In genomic region chr1:66925558-66925910, GRCh38 we compare ENCODE assay signal across 1 cellular context.
A peak's percentile ranks its signal among the peaks of the same experiment; 100 is the strongest.
TF ChIP-seq lines count a peak whose summit lies in the region.

No MANE protein-coding gene starts in this region.

TF ChIP-seq in K562, 482 proteins besides CTCF, POLR2A, EP300 and RAD21 (continued from another document and continues in another):
- TF ChIP-seq ESRRB (CRISPR knock-in tag; IDR thresholded peaks at IDR 0.05; ENCODE audit: borderline replicate concordance): no peak
- TF ChIP-seq, protein P1, sequence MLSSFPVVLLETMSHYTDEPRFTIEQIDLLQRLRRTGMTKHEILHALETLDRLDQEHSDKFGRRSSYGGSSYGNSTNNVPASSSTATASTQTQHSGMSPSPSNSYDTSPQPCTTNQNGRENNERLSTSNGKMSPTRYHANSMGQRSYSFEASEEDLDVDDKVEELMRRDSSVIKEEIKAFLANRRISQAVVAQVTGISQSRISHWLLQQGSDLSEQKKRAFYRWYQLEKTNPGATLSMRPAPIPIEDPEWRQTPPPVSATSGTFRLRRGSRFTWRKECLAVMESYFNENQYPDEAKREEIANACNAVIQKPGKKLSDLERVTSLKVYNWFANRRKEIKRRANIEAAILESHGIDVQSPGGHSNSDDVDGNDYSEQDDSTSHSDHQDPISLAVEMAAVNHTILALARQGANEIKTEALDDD (IDR thresholded peaks at IDR 0.05): no peak; the same call in 1 of the 2 replicates
- no peak for TF ChIP-seq POLR2H (tag; IDR thresholded peaks at IDR 0.05; ENCODE audit: low read depth)
- TF ChIP-seq JUND (IDR thresholded peaks at IDR 0.05; ENCODE audit: borderline replicate concordance, low read depth, low read length): no peak
- TF ChIP-seq JUND (tag; IDR thresholded peaks at IDR 0.05; ENCODE audit: borderline replicate concordance, low read depth, low read length): no peak
- TF ChIP-seq ZNF644 (tag; IDR thresholded peaks at IDR 0.05; ENCODE audit: low read depth): no peak
- TF ChIP-seq NCOA6 (IDR thresholded peaks at IDR 0.05): no peak
- TF ChIP-seq FOXA1 (IDR thresholded peaks at IDR 0.05; ENCODE audit: borderline replicate concordance): no peak
- no peak for TF ChIP-seq MYC (IDR thresholded peaks at IDR 0.05; ENCODE audit: low read depth, low read length)
- no peak for TF ChIP-seq MYC (CRISPR knock-in tag; IDR thresholded peaks at IDR 0.05; ENCODE audit: borderline replicate concordance, low read depth)
- TF ChIP-seq DNMT1 (IDR thresholded peaks at IDR 0.05): no peak
- TF ChIP-seq E2F8 (IDR thresholded peaks at IDR 0.05; ENCODE audit: low read depth, partially characterized antibody): peak; percentile 5
- TF ChIP-seq, protein P2, sequence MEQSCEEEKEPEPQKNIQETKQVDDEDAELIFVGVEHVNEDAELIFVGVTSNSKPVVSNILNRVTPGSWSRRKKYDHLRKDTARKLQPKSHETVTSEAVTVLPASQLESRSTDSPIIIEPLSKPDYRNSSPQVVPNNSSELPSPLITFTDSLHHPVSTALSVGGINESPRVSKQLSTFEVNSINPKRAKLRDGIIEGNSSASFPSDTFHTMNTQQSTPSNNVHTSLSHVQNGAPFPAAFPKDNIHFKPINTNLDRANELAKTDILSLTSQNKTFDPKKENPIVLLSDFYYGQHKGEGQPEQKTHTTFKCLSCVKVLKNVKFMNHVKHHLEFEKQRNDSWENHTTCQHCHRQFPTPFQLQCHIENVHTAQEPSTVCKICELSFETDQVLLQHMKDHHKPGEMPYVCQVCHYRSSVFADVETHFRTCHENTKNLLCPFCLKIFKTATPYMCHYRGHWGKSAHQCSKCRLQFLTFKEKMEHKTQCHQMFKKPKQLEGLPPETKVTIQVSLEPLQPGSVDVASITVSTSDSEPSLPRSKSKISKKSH (CRISPR knock-in tag; IDR thresholded peaks at IDR 0.05): no peak
- TF ChIP-seq, protein P3, sequence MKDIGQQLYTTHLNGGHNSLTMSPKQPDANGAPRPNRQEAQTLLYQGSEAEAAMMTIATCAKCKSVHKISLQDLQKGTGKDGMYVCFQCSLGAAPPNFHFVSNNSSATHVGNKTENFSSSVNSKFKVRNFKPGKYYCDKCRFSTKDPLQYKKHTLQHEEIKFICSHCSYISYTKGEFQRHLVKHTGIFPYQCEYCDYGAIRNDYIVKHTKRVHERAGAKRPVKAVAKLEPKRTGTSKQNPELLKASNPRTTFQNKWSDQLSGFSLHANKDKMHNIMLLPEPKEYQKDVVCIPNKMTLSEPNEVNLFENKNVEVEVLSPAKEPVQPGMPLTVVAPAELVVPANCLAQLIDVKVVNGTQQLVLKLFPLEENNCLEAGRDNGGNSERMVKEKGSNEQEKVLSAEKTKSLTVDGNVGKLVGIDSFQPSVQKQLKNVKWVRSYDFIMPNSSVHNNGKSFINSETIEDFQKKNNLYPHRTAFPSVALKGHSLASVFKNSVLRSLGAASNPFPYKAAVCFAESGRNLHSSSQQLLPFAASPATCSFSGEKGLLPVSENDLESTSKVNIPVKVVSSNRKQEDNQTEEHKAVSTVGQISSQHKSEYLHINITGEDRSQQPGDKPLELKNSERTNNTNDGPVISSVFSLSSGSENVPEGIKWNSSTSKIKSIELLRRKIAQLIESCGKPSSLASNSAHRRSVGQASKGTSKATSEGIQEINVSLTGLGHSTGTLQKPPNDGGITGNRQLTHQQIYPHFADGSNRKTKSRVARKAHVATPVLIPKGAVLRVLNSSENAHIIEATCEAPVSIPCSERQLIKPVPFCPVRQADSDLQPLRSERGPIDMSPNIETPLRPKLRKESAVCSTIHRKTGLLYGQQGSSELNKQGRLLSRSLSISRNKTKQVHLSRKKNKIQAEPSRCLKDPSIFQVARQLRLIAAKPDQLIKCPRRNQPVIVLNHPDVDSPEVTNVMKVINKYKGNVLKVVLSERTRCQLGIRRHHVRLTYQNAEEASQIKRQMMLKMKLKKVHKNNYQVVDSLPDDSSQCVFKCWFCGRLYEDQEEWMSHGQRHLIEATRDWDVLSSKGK (CRISPR knock-in tag; IDR thresholded peaks at IDR 0.05): no peak
- no peak for TF ChIP-seq DEAF1 (CRISPR knock-in tag; IDR thresholded peaks at IDR 0.05)
- TF ChIP-seq CREM (IDR thresholded peaks at IDR 0.05; ENCODE audit: low read depth): no peak
- no peak; the same call in 1 of the 2 replicates for TF ChIP-seq ARID4B (CRISPR knock-in tag; IDR thresholded peaks at IDR 0.05)
- no peak; a peak in 1 of 4 replicates for TF ChIP-seq FOXA3 (CRISPR knock-in tag; conservative IDR thresholded peaks at IDR 0.05 in 1 of 2, IDR thresholded peaks at IDR 0.05 in 1 of 2)
- TF ChIP-seq GATAD2B (IDR thresholded peaks at IDR 0.05; ENCODE audit: borderline replicate concordance): no peak
- TF ChIP-seq CEBPB (tag; IDR thresholded peaks at IDR 0.05): no peak
- no peak for TF ChIP-seq KDM2B (CRISPR knock-in tag; IDR thresholded peaks at IDR 0.05)
- TF ChIP-seq ELF2 (CRISPR knock-in tag; IDR thresholded peaks at IDR 0.05): no peak
- TF ChIP-seq GTF2F1 (IDR thresholded peaks at IDR 0.05; ENCODE audit: low read depth, low read length): no peak
- no peak for TF ChIP-seq ZNF436 (CRISPR knock-in tag; IDR thresholded peaks at IDR 0.05)
- no peak for TF ChIP-seq ZNF263 (CRISPR knock-in tag; IDR thresholded peaks at IDR 0.05; ENCODE audit: borderline replicate concordance)
- peak; percentile 42; the same call in 1 of the 2 replicates for TF ChIP-seq MIER1 (IDR thresholded peaks at IDR 0.05; ENCODE audit: low read depth)
- no peak for TF ChIP-seq TAF9B (IDR thresholded peaks at IDR 0.05; ENCODE audit: partially characterized antibody)
- TF ChIP-seq ATF3 (IDR thresholded peaks at IDR 0.05): no peak; the same call in 1 of the 2 replicates
- TF ChIP-seq ATF3 (CRISPR knock-in tag; conservative IDR thresholded peaks at IDR 0.05): no peak
- peak; percentile 96 for TF ChIP-seq ZFP36 (IDR thresholded peaks at IDR 0.05; ENCODE audit: low read depth, low read length, partially characterized antibody)
- no peak for TF ChIP-seq FOXM1 (IDR thresholded peaks at IDR 0.05; ENCODE audit: low read depth)
- no peak for TF ChIP-seq FOXM1 (CRISPR knock-in tag; IDR thresholded peaks at IDR 0.05; ENCODE audit: low read depth)
- no peak for TF ChIP-seq SREBF1 (IDR thresholded peaks at IDR 0.05; ENCODE audit: borderline replicate concordance, low read depth, low read length)
- no peak for TF ChIP-seq COPS2 (conservative IDR thresholded peaks at IDR 0.05)
- no peak for TF ChIP-seq RAD51 (IDR thresholded peaks at IDR 0.05; ENCODE audit: borderline replicate concordance, low read depth)
- no peak for TF ChIP-seq HMG20A (CRISPR knock-in tag; conservative IDR thresholded peaks at IDR 0.05)
- TF ChIP-seq KLF6 (CRISPR knock-in tag; IDR thresholded peaks at IDR 0.05; ENCODE audit: borderline replicate concordance): no peak
- TF ChIP-seq, protein P4, sequence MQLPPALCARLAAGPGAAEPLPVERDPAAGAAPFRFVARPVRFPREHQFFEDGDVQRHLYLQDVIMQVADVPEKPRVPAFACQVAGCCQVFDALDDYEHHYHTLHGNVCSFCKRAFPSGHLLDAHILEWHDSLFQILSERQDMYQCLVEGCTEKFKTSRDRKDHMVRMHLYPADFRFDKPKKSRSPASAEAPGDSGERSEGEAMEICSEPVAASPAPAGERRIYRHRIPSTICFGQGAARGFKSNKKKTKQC (CRISPR knock-in tag; IDR thresholded peaks at IDR 0.05): 0 out of 2 replicates have a peak, but pooled peaks have one; percentile 56
- no peak for TF ChIP-seq HDGF (IDR thresholded peaks at IDR 0.05)
- TF ChIP-seq ZNF778 (CRISPR knock-in tag; IDR thresholded peaks at IDR 0.05): no peak
